14 cellular contexts compared by ENCODE assay signal in the genomic region with DNA sequence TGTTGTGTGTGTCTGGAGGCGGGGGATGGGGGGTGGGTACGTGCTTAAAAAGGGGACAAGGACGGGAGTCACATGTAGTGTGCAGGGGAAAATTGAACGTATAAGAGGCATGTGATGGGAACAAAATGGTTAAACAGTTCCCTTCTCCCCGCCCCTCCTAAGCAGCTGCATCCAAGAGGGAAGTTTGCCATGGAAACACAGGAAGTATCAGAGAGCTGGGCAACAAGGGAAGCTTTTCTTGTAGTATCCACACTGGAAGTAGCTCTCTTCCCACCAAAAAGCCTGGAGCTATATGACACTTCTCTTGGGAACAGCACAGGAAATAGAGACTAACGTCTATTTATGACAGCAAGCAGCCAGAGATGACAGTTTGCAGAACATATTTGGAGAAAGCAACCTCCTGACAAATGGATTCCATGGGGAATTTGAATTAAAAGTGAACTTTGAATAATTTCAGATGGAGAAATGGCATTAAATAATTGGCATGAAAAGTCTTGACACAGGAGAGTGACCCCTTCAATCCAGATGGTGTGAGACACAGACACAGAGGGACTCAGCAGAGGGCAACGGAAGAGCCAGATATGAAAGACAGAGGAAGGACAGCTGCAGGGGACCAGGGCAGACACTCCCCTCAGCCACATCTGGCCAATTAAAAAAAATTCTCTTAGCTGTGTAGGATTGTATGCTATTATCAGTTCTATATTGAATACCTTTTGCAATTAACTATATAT.
DNase-seq lines count a peak whose midpoint lies in the region; TF ChIP-seq lines count a peak whose summit lies in the region.
"Had no signal": no experiment of that assay in that cellular context is flagged by ENCODE, and none has a peak within 500 bp of the region (broad histone marks: within the 10 kb centered on the region; RNA-seq: fewer than 3 reads in every experiment).

No MANE protein-coding gene starts in this region.

- peaks cover 2% of the 10 kb centered on the region for H3K36me3 Mint-ChIP-seq in chondrocyte (ENCODE audit: low read depth)
- H3K36me3 Mint-ChIP-seq: stimulated activated naive B cell treated with anti-CD40 and anti-IgM and Interleukin-4, amounts not matched to agents 10 μg/mL and 1 μg/mL and 100 μg/mL, for 72 hours had no signal

- H3K36me3 ChIP-seq in tibial artery = no peaks in the 10 kb centered on the region

- in situ Hi-C loops in GM13976 (cut with MboI; ENCODE audit: low sequenced_read_pairs, unreplicated experiment) = no loop called here

- H3K4me3 ChIP-seq in tibial artery = no peak overlapping the region
- H3K4me3 ChIP-seq: GM12878, psoas muscle had no signal

- no peaks in the 10 kb centered on the region for H3K27me3 ChIP-seq in tibial artery

- H3K4me1 ChIP-seq in tibial artery = peaks cover 0 to 21% (median 17%) of the 10 kb centered on the region in 4 donors
- H3K4me1 ChIP-seq: psoas muscle had no signal

- no peaks in the 10 kb centered on the region for H3K9me3 ChIP-seq in tibial artery
- H3K9me3 ChIP-seq: psoas muscle had no signal

- peak overlapping the region; percentile 0 for H3K4me3 Mint-ChIP-seq in chondrocyte (ENCODE audit: unreplicated experiment)
- H3K4me3 Mint-ChIP-seq: activated naive CD8-positive, alpha-beta T cell treated with anti-CD3 and anti-CD28 coated beads for 36 hours; stimulated activated naive B cell treated with anti-CD40 and anti-IgM and Interleukin-4, amounts not matched to agents 10 μg/mL and 1 μg/mL and 100 μg/mL, for 72 hours had no signal

- peaks cover 16% of the 10 kb centered on the region for H3K4me1 Mint-ChIP-seq in chondrocyte (ENCODE audit: low read depth)

- no peak for TF ChIP-seq CTCF in chondrocyte (IDR thresholded peaks at IDR 0.05)
- no peak for TF ChIP-seq CTCF in tibial artery (IDR thresholded peaks at IDR 0.05)
- no peak for TF ChIP-seq CTCF in GM13976 (IDR thresholded peaks at IDR 0.05; ENCODE audit: borderline replicate concordance, control extremely low read depth, extremely low read depth, insufficient read depth, missing control alignments)

- peak overlapping the region; percentile 68 for H3K27ac Mint-ChIP-seq in chondrocyte (ENCODE audit: unreplicated experiment)
- H3K27ac Mint-ChIP-seq: activated naive CD8-positive, alpha-beta T cell treated with anti-CD3 and anti-CD28 coated beads for 36 hours; stimulated activated naive B cell treated with anti-CD40 and anti-IgM and Interleukin-4, amounts not matched to agents 10 μg/mL and 1 μg/mL and 100 μg/mL, for 72 hours had no signal

- H3K27ac ChIP-seq in tibial artery = peak overlapping the region; percentile 1 to 42
- H3K27ac ChIP-seq: HL-60, psoas muscle, VCaP had no signal

- no peaks in the 10 kb centered on the region for H3K27me3 Mint-ChIP-seq in chondrocyte (ENCODE audit: low read depth)
- H3K27me3 Mint-ChIP-seq: activated naive CD8-positive, alpha-beta T cell treated with anti-CD3 and anti-CD28 coated beads for 36 hours; stimulated activated naive B cell treated with anti-CD40 and anti-IgM and Interleukin-4, amounts not matched to agents 10 μg/mL and 1 μg/mL and 100 μg/mL, for 72 hours had no signal

- peaks cover 3% of the 10 kb centered on the region for H3K9me3 Mint-ChIP-seq in chondrocyte (ENCODE audit: low read depth)
- H3K9me3 Mint-ChIP-seq: activated naive CD8-positive, alpha-beta T cell treated with anti-CD3 and anti-CD28 coated beads for 36 hours had no signal

- DNase-seq in NCI-H2227 (lab: John Stamatoyannopoulos, UW; ENCODE audit: unreplicated experiment) = peak; percentile 27
- DNase-seq in NCI-H2227 treated with DMSO at 0.1 percent for 48 hours (lab: John Stamatoyannopoulos, UW) = no peak
- no peak for DNase-seq in chondrocyte (ENCODE audit: low spot score)
- DNase-seq in left kidney (ENCODE audit: low read depth, low spot score) = peak; percentile 84
- DNase-seq in tibial artery = no peak
- no peak for DNase-seq in stimulated activated CD4-positive, alpha-beta T cell treated with anti-CD3 and anti-CD28 coated beads, Interleukin-2, amount 100 ng/mL, for 24 hours
- DNase-seq in GM13976 (ENCODE audit: low spot score) = no peak
- no peak for DNase-seq in islet precursor cell
- DNase-seq: activated naive CD8-positive, alpha-beta T cell treated with anti-CD3 and anti-CD28 coated beads for 36 hours; psoas muscle; stimulated activated naive B cell treated with anti-CD40 and anti-IgM and Interleukin-4, amounts not matched to agents 10 μg/mL and 1 μg/mL and 100 μg/mL, for 72 hours had no signal

- intact Hi-C loops in tibial artery (cut with DNase I; ENCODE audit: low total_unique reads) = no loop called here

Comparison
In these comparisons a context has a peak if more than half of its experiments do, and no peak if none do; other contexts are left out.
1. DNase-seq: peak in NCI-H2227 (single experiment) and left kidney (single experiment); none in NCI-H2227 treated with DMSO at 0.1 percent for 48 hours (single experiment), chondrocyte (single experiment), tibial artery (0 of 2), stimulated activated CD4-positive, alpha-beta T cell treated with anti-CD3 and anti-CD28 coated beads, Interleukin-2, amount 100 ng/mL, for 24 hours (0 of 2), GM13976 (single experiment) and islet precursor cell (single experiment).